22 cellular contexts compared by ENCODE assay signal in the genomic region with DNA sequence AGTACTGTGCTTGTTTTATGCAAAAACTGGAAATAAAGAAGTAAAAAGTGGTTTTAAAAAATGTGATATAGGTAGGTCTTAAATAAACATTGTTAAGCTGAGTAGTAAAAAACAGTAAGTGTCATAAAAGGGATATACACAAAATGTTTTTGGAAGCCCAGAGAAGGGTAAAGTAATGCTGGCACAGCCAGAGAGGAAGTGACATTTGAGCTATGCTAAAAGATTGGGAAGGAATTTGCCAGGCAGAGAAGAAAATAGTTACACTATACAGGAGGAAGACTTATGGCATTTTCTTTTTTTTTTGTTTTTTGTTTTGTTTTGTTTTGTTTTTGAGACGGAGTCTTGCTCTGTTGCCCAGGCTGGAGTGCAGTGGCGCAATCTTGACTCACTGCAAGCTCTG.
"Had no signal": no experiment of that assay in that cellular context is flagged by ENCODE, and none has a peak within 500 bp of the region (broad histone marks: within the 10 kb centered on the region; RNA-seq: fewer than 3 reads in every experiment).

No MANE protein-coding gene starts in this region.

- H3K4me1 ChIP-seq: ascending aorta, body of pancreas had no signal

- H3K4me3 Mint-ChIP-seq: activated CD4-positive, alpha-beta memory T cell treated with anti-CD3 and anti-CD28 coated beads for 36 hours; activated CD4-positive, alpha-beta T cell treated with anti-CD3 and anti-CD28 coated beads, Interleukin-2, amount 10 ng/mL, durations not matched to agents 7 days and 5 days; activated naive CD4-positive, alpha-beta T cell treated with anti-CD3 and anti-CD28 coated beads, Interleukin-2, amount 10 ng/mL, durations not matched to agents 7 days and 5 days; activated naive CD8-positive, alpha-beta T cell treated with anti-CD3 and anti-CD28 coated beads, Interleukin-2, amount 10 ng/mL, durations not matched to agents 7 days and 5 days; activated T-cell treated with anti-CD3 and anti-CD28 coated beads, Interleukin-2, amount 50 U/mL, for 72 hours had no signal

- H3K36me3 Mint-ChIP-seq: activated CD4-positive, alpha-beta memory T cell treated with anti-CD3 and anti-CD28 coated beads for 36 hours; activated naive CD4-positive, alpha-beta T cell treated with anti-CD3 and anti-CD28 coated beads, Interleukin-2, amount 10 ng/mL, durations not matched to agents 7 days and 5 days; activated naive CD8-positive, alpha-beta T cell treated with anti-CD3 and anti-CD28 coated beads, Interleukin-2, amount 10 ng/mL, durations not matched to agents 7 days and 5 days had no signal

- H3K9me3 ChIP-seq: ascending aorta, body of pancreas had no signal

- H3K36me3 ChIP-seq: ascending aorta had no signal

- H3K4me1 Mint-ChIP-seq: activated naive CD8-positive, alpha-beta T cell treated with anti-CD3 and anti-CD28 coated beads, Interleukin-2, amount 10 ng/mL, durations not matched to agents 7 days and 5 days had no signal

- H3K27me3 ChIP-seq: ascending aorta, body of pancreas had no signal

- H3K27ac Mint-ChIP-seq: activated CD4-positive, alpha-beta memory T cell treated with anti-CD3 and anti-CD28 coated beads for 36 hours; activated CD4-positive, alpha-beta T cell treated with anti-CD3 and anti-CD28 coated beads, Interleukin-2, amount 10 ng/mL, durations not matched to agents 7 days and 5 days; activated naive CD4-positive, alpha-beta T cell treated with anti-CD3 and anti-CD28 coated beads, Interleukin-2, amount 10 ng/mL, durations not matched to agents 7 days and 5 days; activated naive CD8-positive, alpha-beta T cell treated with anti-CD3 and anti-CD28 coated beads, Interleukin-2, amount 10 ng/mL, durations not matched to agents 7 days and 5 days; activated T-cell treated with anti-CD3 and anti-CD28 coated beads, Interleukin-2, amount 50 U/mL, for 72 hours; activated T-helper 2 cell treated with anti-CD3 and anti-CD28 coated beads, Interferon-gamma antibody, Interleukin-2, Interleukin-4, amounts not matched to agents 10 μg/mL and 5 μg/mL and 100 μg/mL, durations not matched to agents 14 hours and 24 hours and 36 hours had no signal

- DNase-seq: activated CD4-positive, alpha-beta memory T cell treated with anti-CD3 and anti-CD28 coated beads for 36 hours; activated CD4-positive, alpha-beta T cell treated with anti-CD3 and anti-CD28 coated beads, Interleukin-2, amount 10 ng/mL, durations not matched to agents 7 days and 5 days; activated CD4-positive, CD25-positive, alpha-beta regulatory T cell; activated CD8-positive, alpha-beta memory T cell treated with anti-CD3 and anti-CD28 coated beads, Interleukin-2, amount 50 U/mL, for 4 hours; activated gamma-delta T cell treated with Interleukin-2 at 50 U/mL for 16 hours; activated naive CD4-positive, alpha-beta T cell treated with anti-CD3 and anti-CD28 coated beads, Interleukin-2, amount 10 ng/mL, durations not matched to agents 7 days and 5 days; activated naive CD8-positive, alpha-beta T cell treated with anti-CD3 and anti-CD28 coated beads, Interleukin-2, amount 10 ng/mL, durations not matched to agents 7 days and 5 days; activated T-cell treated with anti-CD3 and anti-CD28 coated beads, Interleukin-2, amount 50 U/mL, for 72 hours; amniotic stem cell; body of pancreas; central memory CD4-positive, alpha-beta T cell; MM.1S; NCI-H1048; NCI-H1930; NCI-H446; PC-3; SHP77; T-helper 1 cell had no signal

- H3K27ac ChIP-seq: ascending aorta, body of pancreas, VCaP had no signal

- H3K4me3 ChIP-seq: ascending aorta, body of pancreas had no signal

- ATAC-seq: activated T-cell treated with anti-CD3 and anti-CD28 coated beads, Interleukin-2, amount 50 U/mL, for 72 hours; body of pancreas; HepG2; PC-3 had no signal

- H3K9me3 Mint-ChIP-seq: activated CD4-positive, alpha-beta memory T cell treated with anti-CD3 and anti-CD28 coated beads for 36 hours; activated CD4-positive, alpha-beta T cell treated with anti-CD3 and anti-CD28 coated beads, Interleukin-2, amount 10 ng/mL, durations not matched to agents 7 days and 5 days; activated naive CD4-positive, alpha-beta T cell treated with anti-CD3 and anti-CD28 coated beads, Interleukin-2, amount 10 ng/mL, durations not matched to agents 7 days and 5 days; activated naive CD8-positive, alpha-beta T cell treated with anti-CD3 and anti-CD28 coated beads, Interleukin-2, amount 10 ng/mL, durations not matched to agents 7 days and 5 days; activated T-cell treated with anti-CD3 and anti-CD28 coated beads, Interleukin-2, amount 50 U/mL, for 72 hours; activated T-helper 2 cell treated with anti-CD3 and anti-CD28 coated beads, Interferon-gamma antibody, Interleukin-2, Interleukin-4, amounts not matched to agents 10 μg/mL and 5 μg/mL and 100 μg/mL, durations not matched to agents 14 hours and 24 hours and 36 hours had no signal
